Comparison of ENCODE assay signal across 9 cellular contexts in the genomic region with DNA sequence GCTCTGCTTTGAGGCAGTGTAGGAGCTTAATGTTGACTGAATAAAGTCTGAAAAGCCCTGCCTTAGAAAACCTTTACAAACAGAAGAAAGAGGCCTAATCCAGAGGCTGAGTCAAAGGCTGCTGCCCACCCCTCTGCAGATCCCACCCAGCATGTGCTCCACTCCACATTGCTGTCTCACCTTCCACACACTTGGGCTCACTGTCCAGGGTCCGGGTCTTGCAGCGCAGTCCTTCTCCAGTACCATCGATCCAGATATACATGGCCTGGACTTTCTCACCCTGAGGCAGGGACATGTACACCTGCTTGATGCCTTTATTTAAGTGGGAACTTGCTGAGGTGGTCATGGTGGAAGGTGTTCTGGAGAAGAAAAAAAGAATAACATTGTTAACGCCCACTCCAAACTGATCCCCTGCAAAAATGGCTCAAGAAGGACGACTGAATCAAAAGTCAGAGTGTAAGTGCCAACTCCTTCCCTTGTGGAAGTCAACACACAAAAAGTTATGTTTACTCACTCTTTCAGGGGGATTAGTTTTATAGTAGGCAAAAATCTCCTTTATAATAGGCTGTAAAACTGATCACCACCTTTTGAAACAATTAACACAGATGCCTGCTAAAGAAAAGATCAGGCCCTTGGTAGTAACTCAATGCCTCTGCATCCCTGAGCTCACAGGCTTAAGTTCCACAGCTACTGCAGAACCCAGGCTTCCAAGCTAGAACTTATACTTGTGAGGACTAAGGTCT. TPM values are rescaled to one million over a fixed set of nuclear protein-coding genes. Genes with fewer than 3 reads are reported as not detected.
DNase-seq lines count a peak whose midpoint lies in the region; ATAC-seq, FAIRE-seq and TF ChIP-seq lines count a peak whose summit lies in the region.
"Had no signal": no experiment of that assay in that cellular context is flagged by ENCODE, and none has a peak within 500 bp of the region (broad histone marks: within the 10 kb centered on the region; RNA-seq: fewer than 3 reads in every experiment).

No MANE protein-coding gene starts in this region.

- H3K23ac ChIP-seq in H1 (ENCODE audit: insufficient read length) = no peak overlapping the region

- H3K36me3 Mint-ChIP-seq in naive thymus-derived CD8-positive, alpha-beta T cell = peaks cover 0 to 24% (median 6%) of the 10 kb centered on the region in 3 donors

- peak overlapping the region in 6 of 10 donors; percentile 26 to 82 (median 54) for H3K27ac Mint-ChIP-seq in naive thymus-derived CD8-positive, alpha-beta T cell

- H3K27ac ChIP-seq in right atrium auricular region (peak overlapping the region; percentile 98 to 99), H1 (ENCODE audit: low read depth, low read length) (no peak overlapping the region; the same call in 1 of the 2 replicates), aorta (ENCODE audit: low read depth in 1 of 2, low read length in 2 of 2) (no peak overlapping the region), WERI-Rb-1 (no peak overlapping the region)

- H3K4me1 Mint-ChIP-seq in naive thymus-derived CD8-positive, alpha-beta T cell = peaks cover 16 to 29% (median 24%) of the 10 kb centered on the region in 4 donors

- H3K14ac ChIP-seq in H1 (ENCODE audit: insufficient read length) = no peak overlapping the region

- H4K8ac ChIP-seq in H1 (ENCODE audit: extremely low read depth, insufficient read depth, low read length) = no peak overlapping the region

- TF ChIP-seq POLR2A in H1 (IDR thresholded peaks at IDR 0.05; ENCODE audit: control extremely low read depth in 1 of 2, low read depth in 2 of 2, low read length in 2 of 2) = 0 out of 3 replicates have a peak, but pooled peaks of 1 of the 2 experiments have one; percentile 9

- peaks cover 8% of the 10 kb centered on the region for H3K23me2 ChIP-seq in H1 (ENCODE audit: low read depth, low read length)

- POLR2A ChIA-PET in H1 (lab: Charles Lee; ENCODE audit: partially characterized antibody) = interaction anchor here (0.6 to 3.3 kb wide), 17 partner anchors 8 to 271 kb away, joined by 3 to 69 read pairs (median 5); a partner anchor contains a TSS
- POLR2A ChIA-PET in naive thymus-derived CD8-positive, alpha-beta T cell (lab: Charles Lee) = no interaction called here

- H3K27me3 ChIP-seq in right atrium auricular region = no peaks in the 10 kb centered on the region
- no peaks in the 10 kb centered on the region for H3K27me3 ChIP-seq in H1 (replicated peaks in 1 of 4; ENCODE audit: control insufficient read depth in 3 of 4, extremely low read depth in 1 of 4, insufficient read depth in 3 of 4, low read length in 3 of 4)
- H3K27me3 ChIP-seq in aorta (ENCODE audit: control insufficient read depth in 1 of 2, insufficient read depth in 2 of 2, low read length in 1 of 2) = no peaks in the 10 kb centered on the region
- H3K27me3 ChIP-seq in WERI-Rb-1 (ENCODE audit: insufficient read depth, low read depth, severe bottlenecking) = no peaks in the 10 kb centered on the region

- no peak overlapping the region for H3K18ac ChIP-seq in H1 (ENCODE audit: extremely low read depth, low read length)

- CTCF ChIA-PET in H1 (lab: Charles Lee; ENCODE audit: partially characterized antibody) = interaction anchor here (0.6 to 1.7 kb wide), 8 partner anchors 8 to 522 kb away, joined by 3 to 5 read pairs (median 4); no protein-coding TSS in a partner anchor

- no peak for TF ChIP-seq EP300 in H1 (IDR thresholded peaks at IDR 0.05; ENCODE audit: borderline replicate concordance in 1 of 2, low read depth in 2 of 2, low read length in 2 of 2)

- H3K36me3 ChIP-seq in right atrium auricular region (peaks cover 52% of the 10 kb centered on the region), H1 (ENCODE audit: control insufficient read depth in 2 of 4, insufficient read depth in 4 of 4, low read length in 3 of 4) (peaks cover 46 to 71% (median 50%) of the 10 kb centered on the region in 4 experiments), aorta (ENCODE audit: control insufficient read depth in 1 of 2, insufficient read depth in 2 of 2, low read length in 1 of 2) (peaks cover 18 to 28% of the 10 kb centered on the region in 2 donors), WERI-Rb-1 (peaks cover 24% of the 10 kb centered on the region)

- DNase-seq in right atrium auricular region (ENCODE audit: low spot score) = no peak
- no peak for DNase-seq in left cardiac atrium
- DNase-seq in H1 (ENCODE audit: low read depth in 1 of 2, low spot score in 2 of 2) = no peak
- DNase-seq in naive thymus-derived CD8-positive, alpha-beta T cell = no peak
- no peak for DNase-seq in aorta
- no peak for DNase-seq in WERI-Rb-1
- no peak for DNase-seq in GM10266 (ENCODE audit: extremely low spot score)
- DNase-seq: activated CD4-positive, CD25-positive, alpha-beta regulatory T cell had no signal

- no peak overlapping the region for H2BK15ac ChIP-seq in H1 (ENCODE audit: low read length)

- peak overlapping the region in 2 of 10 donors; percentile 88 to 90 for H3K4me3 Mint-ChIP-seq in naive thymus-derived CD8-positive, alpha-beta T cell

- H2BK5ac ChIP-seq in H1 (ENCODE audit: low read depth, low read length) = no peak overlapping the region; the same call in 1 of the 2 replicates

- H3K27me3 Mint-ChIP-seq in naive thymus-derived CD8-positive, alpha-beta T cell = peaks cover 1 to 34% (median 7%) of the 10 kb centered on the region in 5 donors

- H3K9me3 ChIP-seq in right atrium auricular region (no peaks in the 10 kb centered on the region), H1 (ENCODE audit: insufficient read depth in 2 of 2, low read depth in 1 of 2, low read length in 1 of 2) (no peaks in the 10 kb centered on the region), aorta (ENCODE audit: control insufficient read depth, low read length) (no peaks in the 10 kb centered on the region), WERI-Rb-1 (ENCODE audit: severe bottlenecking) (no peaks in the 10 kb centered on the region)

- WGBS in H1 (ENCODE audit: extremely low coverage in 1 of 2, insufficient coverage in 1 of 2, insufficient read length in 1 of 2, insufficient replicate concordance in 2 of 2, low coverage in 1 of 2, low lambda C conversion rate in 2 of 2, missing lambda C conversion rate in 1 of 2), 2 experiments = 85% methylated on average over 5 of the region's 5 CpGs; no CpG with 5 or more reads in 1 of the 2 experiments
- WGBS in aorta, 2 donors = 72 to 73% methylated on average over 5 of the region's 5 CpGs

- H3K79me2 ChIP-seq in H1 (ENCODE audit: control insufficient read depth in 1 of 2, insufficient read depth in 2 of 2, low read length in 2 of 2) = peaks cover 33 to 68% of the 10 kb centered on the region in 2 experiments

- H3K9me3 Mint-ChIP-seq in naive thymus-derived CD8-positive, alpha-beta T cell = no peaks in the 10 kb centered on the region

- H2BK20ac ChIP-seq in H1 (ENCODE audit: low read length) = no peak overlapping the region

- H4K91ac ChIP-seq in H1 (replicated peaks; ENCODE audit: insufficient read length, low read length) = no peak overlapping the region

- FAIRE-seq in H1 (lab: Jason Lieb, UNC) = no peak

- H2AK5ac ChIP-seq in H1 (ENCODE audit: low read depth, low read length) = no peak overlapping the region

- H2AFZ ChIP-seq in H1 (ENCODE audit: low read length) = no peak overlapping the region

- H3K4me1 ChIP-seq in right atrium auricular region (peaks cover 2 to 45% of the 10 kb centered on the region in 2 donors), H1 (replicated peaks in 1 of 4; ENCODE audit: control insufficient read depth in 3 of 4, insufficient read depth in 4 of 4, low read length in 3 of 4) (peaks cover 4 to 12% (median 8%) of the 10 kb centered on the region in 4 experiments; a peak in 5 of 7 replicates), aorta (ENCODE audit: control insufficient read depth in 1 of 2, insufficient read depth in 2 of 2, low read length in 2 of 2) (no peaks in the 10 kb centered on the region)

- intact Hi-C loops in left cardiac atrium (cut with DNase I) = no loop called here
- intact Hi-C loops in aorta (cut with DNase I) = no loop called here

- no peak overlapping the region for H2BK12ac ChIP-seq in H1 (ENCODE audit: low read depth, low read length)

- H3K4me3 ChIP-seq in right atrium auricular region = peak overlapping the region; percentile 76 to 87
- peak overlapping the region; percentile 47 to 99 (median 96) for H3K4me3 ChIP-seq in H1 (ENCODE audit: extremely low read depth in 1 of 4, insufficient read depth in 2 of 4, low read depth in 3 of 4, low read length in 4 of 4)
- peak overlapping the region; percentile 87 to 96 for H3K4me3 ChIP-seq in aorta (ENCODE audit: low read length in 2 of 2)
- H3K4me3 ChIP-seq in WERI-Rb-1 (ENCODE audit: low read depth, low read length) = no peak overlapping the region

- no peak overlapping the region for H3K4ac ChIP-seq in H1 (replicated peaks; ENCODE audit: insufficient read length, low read depth, low read length)

- H2BK120ac ChIP-seq in H1 (replicated peaks; ENCODE audit: low read depth, low read length) = no peak overlapping the region

- TF ChIP-seq CTCF in right atrium auricular region (IDR thresholded peaks at IDR 0.05) = no peak
- no peak for TF ChIP-seq CTCF in H1 (IDR thresholded peaks at IDR 0.05; ENCODE audit: control extremely low read depth in 1 of 3, insufficient read depth in 1 of 3, low read depth in 1 of 3, low read length in 3 of 3)
- no peak for TF ChIP-seq CTCF in WERI-Rb-1 (IDR thresholded peaks at IDR 0.05; ENCODE audit: low read depth, low read length)
- no peak for TF ChIP-seq CTCF in GM10266 (IDR thresholded peaks at IDR 0.05; ENCODE audit: control insufficient read depth, insufficient read depth, low read depth, missing control alignments)

- TF ChIP-seq RAD21 in H1 (IDR thresholded peaks at IDR 0.05 in 1 of 2, conservative IDR thresholded peaks at IDR 0.05 in 1 of 2; ENCODE audit: low read depth in 2 of 2, low read length in 2 of 2) = no peak

- peaks cover 10% of the 10 kb centered on the region for H3K79me1 ChIP-seq in H1 (ENCODE audit: low read depth, low read length)

- ATAC-seq in left cardiac atrium = no peak
- no peak for ATAC-seq in naive thymus-derived CD8-positive, alpha-beta T cell
- no peak for ATAC-seq in aorta (ENCODE audit: low FRiP score)
- ATAC-seq in HG03521 (IDR thresholded peaks at IDR 0.05; ENCODE audit: unreplicated experiment) = no peak

- H3K4me2 ChIP-seq in H1 (ENCODE audit: insufficient read depth in 1 of 2, low read depth in 2 of 2, low read length in 2 of 2) = peak overlapping the region; percentile 94 to 95

- no peak overlapping the region for H4K5ac ChIP-seq in H1 (ENCODE audit: insufficient read length, low read depth, low read length)

- peaks cover 35 to 48% of the 10 kb centered on the region in 2 experiments for H4K20me1 ChIP-seq in H1 (replicated peaks in 1 of 2; ENCODE audit: control insufficient read depth in 1 of 2, insufficient read depth in 2 of 2, low read length in 2 of 2)

- H3K56ac ChIP-seq in H1 (replicated peaks; ENCODE audit: insufficient read length, low read depth, low read length) = no peak overlapping the region

- H3K9ac ChIP-seq in H1 (replicated peaks in 1 of 4; ENCODE audit: extremely low read depth in 1 of 4, low read depth in 3 of 4, low read length in 3 of 4) = peak overlapping the region in 2 of 4 experiments; percentile 19 to 57; a peak in 3 of 7 replicates

RNA-seq across cellular contexts. Expression of a gene that starts 3.0 kb away (rescaled TPM):
- total RNA-seq in right atrium auricular region (100 to 1,000 TPM; 381 to 632 TPM), left cardiac atrium (100 to 1,000 TPM; 462 to 760 TPM), aorta (100 to 1,000 TPM; 421 to 549 TPM)
- total RNA-seq in H1 (2021; fragmentation: NEBNext Ultra II Directional; extraction: Animal tissue kit (Norgen Biotek cat#: 25700)) = 453 and 457 TPM in 2 replicates
- polyA plus RNA-seq in H1 (2011; rRNA removed) (261 and 313 TPM in 2 replicates), aorta (100 to 1,000 TPM; 144 to 222 TPM)
- 310 TPM for polyA plus RNA-seq in H1 (2011; cell fraction: cytosol; rRNA removed)
- 796 TPM for polyA plus RNA-seq in H1 (2011; cell fraction: nucleus; rRNA removed)
- polyA plus RNA-seq in H1 (2012, experiment 1 of 2) = 369 to 470 TPM (median 416 TPM) in 4 replicates
- polyA plus RNA-seq in H1 (2012, experiment 2 of 2) = 263 TPM
- 204 TPM for polyA plus RNA-seq in H1 (2013, experiment 1 of 2)
- polyA plus RNA-seq in H1 (2013, experiment 2 of 2) = 205 TPM
- 474 and 542 TPM in 2 replicates for polyA minus RNA-seq in H1 (2011; rRNA and poly(A)+ RNA removed)
- 279 TPM for polyA minus RNA-seq in H1 (2011; cell fraction: cytosol; rRNA and poly(A)+ RNA removed)
- polyA minus RNA-seq in H1 (2011; cell fraction: nucleus; rRNA and poly(A)+ RNA removed) = 209 TPM
- total RNA-seq in naive thymus-derived CD8-positive, alpha-beta T cell = 10 to 100 TPM; 10.2 to 12.7 TPM
- 10 to 100 TPM in 1 of 3 donors, 1 to 10 TPM in 2; 4.8 to 38.1 (median 8.3) TPM for polyA plus RNA-seq in naive thymus-derived CD8-positive, alpha-beta T cell

RNA-seq across cellular contexts. Expression of a gene that starts 11.9 kb away (rescaled TPM):
- total RNA-seq in right atrium auricular region = not detected
- not detected for total RNA-seq in left cardiac atrium
- total RNA-seq in H1 (2021; fragmentation: NEBNext Ultra II Directional; extraction: Animal tissue kit (Norgen Biotek cat#: 25700)) = not detected in 2 replicates
- polyA plus RNA-seq in H1 (2011; rRNA removed) = not detected in 2 replicates
- not detected for polyA plus RNA-seq in H1 (2011; cell fraction: cytosol; rRNA removed)
- not detected for polyA plus RNA-seq in H1 (2011; cell fraction: nucleus; rRNA removed)
- polyA plus RNA-seq in H1 (2012, experiment 1 of 2) = 0.07 TPM in 1 of 4 replicates, not detected in the others
- polyA plus RNA-seq in H1 (2012, experiment 2 of 2) = not detected
- polyA plus RNA-seq in H1 (2013, experiment 1 of 2) = not detected
- not detected for polyA plus RNA-seq in H1 (2013, experiment 2 of 2)
- polyA minus RNA-seq in H1 (2011; rRNA and poly(A)+ RNA removed) = not detected in 2 replicates
- not detected for polyA minus RNA-seq in H1 (2011; cell fraction: cytosol; rRNA and poly(A)+ RNA removed)
- not detected for polyA minus RNA-seq in H1 (2011; cell fraction: nucleus; rRNA and poly(A)+ RNA removed)
- not detected for total RNA-seq in naive thymus-derived CD8-positive, alpha-beta T cell
- polyA plus RNA-seq in naive thymus-derived CD8-positive, alpha-beta T cell = not detected
- total RNA-seq in aorta = not detected
- polyA plus RNA-seq in aorta = not detected

Comparison
In these comparisons a context has a peak if more than half of its experiments do, and no peak if none do; other contexts are left out.
1. H3K27ac ChIP-seq: peak in right atrium auricular region (2 of 2); none in H1 (single experiment), aorta (0 of 2) and WERI-Rb-1 (single experiment).
2. RNA of a gene that starts 3.0 kb away (total RNA-seq): 462 to 760 TPM in left cardiac atrium, 381 to 632 TPM in right atrium auricular region, 421 to 549 TPM in aorta and 453 to 457 TPM in H1; 10.2 to 12.7 TPM in naive thymus-derived CD8-positive, alpha-beta T cell; every median in the first group is over 10 times any median in the second.